In the genomic region with DNA sequence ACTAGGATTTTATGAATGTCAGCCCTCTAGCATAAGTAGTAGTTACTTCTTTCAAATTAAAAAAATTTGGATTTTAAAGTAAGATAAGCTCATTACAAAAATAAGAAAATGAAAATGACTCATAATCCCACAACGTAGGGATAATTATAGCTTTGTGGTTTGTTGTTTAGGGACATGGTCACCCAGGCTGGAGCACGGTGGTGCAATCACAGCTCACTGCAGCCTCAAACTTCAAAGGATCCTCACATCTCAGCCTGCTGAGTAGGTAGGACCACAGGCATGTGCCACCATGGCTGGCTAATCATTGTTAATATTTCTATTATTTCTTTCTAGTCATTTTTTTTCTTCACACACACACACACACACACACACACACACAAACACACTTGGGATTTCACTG, we compare ENCODE assay signal across 3 cellular contexts.
A peak's percentile ranks its signal among the peaks of the same experiment; 100 is the strongest.
TF ChIP-seq lines count a peak whose summit lies in the region.

No MANE protein-coding gene starts in this region.

TF ChIP-seq in SK-N-SH, 30 proteins besides CTCF, POLR2A, EP300 and RAD21 (continued from another document):
- TF ChIP-seq TEAD4 (IDR thresholded peaks at IDR 0.05; ENCODE audit: borderline replicate concordance, insufficient read depth): no peak
- no peak for TF ChIP-seq ELF1 (IDR thresholded peaks at IDR 0.05)
- TF ChIP-seq MEF2A (IDR thresholded peaks at IDR 0.05; ENCODE audit: borderline replicate concordance, low read depth): 0 out of 2 replicates have a peak, but pooled peaks have one; percentile 45
- TF ChIP-seq RFX5 (IDR thresholded peaks at IDR 0.05; ENCODE audit: low read length): no peak
- no peak for TF ChIP-seq SMC3 (IDR thresholded peaks at IDR 0.05; ENCODE audit: low read depth, low read length)
- TF ChIP-seq RXRA (IDR thresholded peaks at IDR 0.05; ENCODE audit: borderline replicate concordance, low read depth): no peak

TF ChIP-seq in SK-N-SH treated with all-trans-retinoic acid at 6 μM for 48 hours, 23 proteins besides CTCF, POLR2A, EP300 and RAD21:
- TF ChIP-seq, protein P1, sequence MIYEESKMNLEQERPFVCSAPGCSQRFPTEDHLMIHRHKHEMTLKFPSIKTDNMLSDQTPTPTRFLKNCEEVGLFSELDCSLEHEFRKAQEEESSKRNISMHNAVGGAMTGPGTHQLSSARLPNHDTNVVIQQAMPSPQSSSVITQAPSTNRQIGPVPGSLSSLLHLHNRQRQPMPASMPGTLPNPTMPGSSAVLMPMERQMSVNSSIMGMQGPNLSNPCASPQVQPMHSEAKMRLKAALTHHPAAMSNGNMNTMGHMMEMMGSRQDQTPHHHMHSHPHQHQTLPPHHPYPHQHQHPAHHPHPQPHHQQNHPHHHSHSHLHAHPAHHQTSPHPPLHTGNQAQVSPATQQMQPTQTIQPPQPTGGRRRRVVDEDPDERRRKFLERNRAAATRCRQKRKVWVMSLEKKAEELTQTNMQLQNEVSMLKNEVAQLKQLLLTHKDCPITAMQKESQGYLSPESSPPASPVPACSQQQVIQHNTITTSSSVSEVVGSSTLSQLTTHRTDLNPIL (CRISPR knock-in tag; IDR thresholded peaks at IDR 0.05; ENCODE audit: low read depth): no peak
- no peak for TF ChIP-seq SNAI2 (CRISPR knock-in tag; IDR thresholded peaks at IDR 0.05)

TF ChIP-seq in endothelial cell of umbilical vein, 7 proteins besides CTCF, POLR2A, EP300 and RAD21 (continued from another document):
- TF ChIP-seq, protein P2, sequence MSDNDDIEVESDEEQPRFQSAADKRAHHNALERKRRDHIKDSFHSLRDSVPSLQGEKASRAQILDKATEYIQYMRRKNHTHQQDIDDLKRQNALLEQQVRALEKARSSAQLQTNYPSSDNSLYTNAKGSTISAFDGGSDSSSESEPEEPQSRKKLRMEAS (IDR thresholded peaks at IDR 0.05; ENCODE audit: insufficient read depth, insufficient read length): no peak
- TF ChIP-seq POLR2AphosphoS5 (IDR thresholded peaks at IDR 0.05; ENCODE audit: insufficient read depth, low read depth, low read length) (no peak), GATA2 (IDR thresholded peaks at IDR 0.05; ENCODE audit: insufficient read depth, insufficient read length, low read depth, low read length) (no peak)
